8 cellular contexts compared by ENCODE assay signal in the genomic region with DNA sequence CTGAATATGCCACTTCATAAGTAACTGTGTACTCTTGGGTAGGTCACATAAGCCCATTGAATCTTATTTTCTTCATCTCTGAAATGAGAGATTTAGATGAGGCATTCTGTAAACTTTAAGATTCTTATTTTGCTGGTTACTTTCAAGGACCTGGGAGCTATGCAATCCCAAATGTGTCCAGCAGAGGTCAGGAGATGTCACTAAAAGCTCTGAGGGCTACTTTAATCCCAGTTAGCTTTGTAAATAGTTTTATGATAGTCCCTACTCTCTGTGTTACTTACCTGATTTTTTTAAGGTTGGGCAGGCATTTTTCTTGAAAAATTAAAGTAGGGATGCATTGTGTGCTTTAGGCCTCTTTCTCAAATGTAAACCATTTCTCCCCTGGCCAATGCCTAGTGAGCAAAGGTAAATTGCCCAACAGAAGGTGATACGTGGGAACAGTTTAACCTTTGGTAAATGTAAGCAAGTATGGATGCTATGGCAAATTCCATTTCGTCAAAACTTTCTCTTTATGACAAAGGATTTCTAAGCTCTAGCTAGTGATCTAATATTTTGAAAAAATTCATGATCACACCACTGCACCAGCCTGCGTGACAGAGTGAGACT. TPM values are rescaled to one million over a fixed set of nuclear protein-coding genes. Genes with fewer than 3 reads are reported as not detected.
A peak's percentile ranks its signal among the peaks of the same experiment; 100 is the strongest.
DNase-seq lines count a peak whose midpoint lies in the region; ATAC-seq, FAIRE-seq and TF ChIP-seq lines count a peak whose summit lies in the region.

No MANE protein-coding gene starts in this region.

- H3K9me3 ChIP-seq in SJCRH30 (replicated peaks) (no peaks in the 10 kb centered on the region), pancreas (no peaks in the 10 kb centered on the region), upper lobe of left lung (no peaks in the 10 kb centered on the region)

- no peak overlapping the region for H3K27ac Mint-ChIP-seq in activated T-helper 2 cell treated with anti-CD3 and anti-CD28 coated beads, Interferon-gamma antibody, Interleukin-2, Interleukin-4, amounts not matched to agents 10 μg/mL and 5 μg/mL and 100 μg/mL, durations not matched to agents 14 hours and 24 hours and 36 hours

- H3K4me3 Mint-ChIP-seq in activated T-helper 2 cell treated with anti-CD3 and anti-CD28 coated beads, Interferon-gamma antibody, Interleukin-2, Interleukin-4, amounts not matched to agents 10 μg/mL and 5 μg/mL and 100 μg/mL, durations not matched to agents 14 hours and 24 hours and 36 hours (ENCODE audit: low read depth): no peak overlapping the region

- peaks cover 13% of the 10 kb centered on the region for H3K27me3 ChIP-seq in SJCRH30
- no peaks in the 10 kb centered on the region for H3K27me3 ChIP-seq in pancreas
- H3K27me3 ChIP-seq in upper lobe of left lung: no peaks in the 10 kb centered on the region

- TF ChIP-seq POLR2A in upper lobe of left lung (IDR thresholded peaks at IDR 0.05): no peak

- TF ChIP-seq CTCF in pancreas (IDR thresholded peaks at IDR 0.05): peak; percentile 79 to 92 (median 85)
- peak; percentile 86 to 93 (median 90) for TF ChIP-seq CTCF in upper lobe of left lung (IDR thresholded peaks at IDR 0.05)

- H3K4me1 ChIP-seq in SJCRH30 (no peaks in the 10 kb centered on the region), pancreas (peaks cover 0 to 4% (median 0%) of the 10 kb centered on the region in 3 donors), upper lobe of left lung (peaks cover 10 to 14% (median 13%) of the 10 kb centered on the region in 4 donors)

- no peaks in the 10 kb centered on the region for H3K9me3 Mint-ChIP-seq in activated T-helper 2 cell treated with anti-CD3 and anti-CD28 coated beads, Interferon-gamma antibody, Interleukin-2, Interleukin-4, amounts not matched to agents 10 μg/mL and 5 μg/mL and 100 μg/mL, durations not matched to agents 14 hours and 24 hours and 36 hours

- peaks cover 18% of the 10 kb centered on the region for H3K27me3 Mint-ChIP-seq in activated T-helper 2 cell treated with anti-CD3 and anti-CD28 coated beads, Interferon-gamma antibody, Interleukin-2, Interleukin-4, amounts not matched to agents 10 μg/mL and 5 μg/mL and 100 μg/mL, durations not matched to agents 14 hours and 24 hours and 36 hours (ENCODE audit: low read depth)

- intact Hi-C loops in activated T-helper 2 cell treated with anti-CD3 and anti-CD28 coated beads, Interferon-gamma antibody, Interleukin-2, Interleukin-4, amounts not matched to agents 10 μg/mL and 5 μg/mL and 100 μg/mL, durations not matched to agents 14 hours and 24 hours and 36 hours (cut with micrococcal nuclease): loop anchor here (1.0 kb wide), 4 partner anchors 96 to 364 kb away; no protein-coding TSS in a partner anchor
- intact Hi-C loops in pancreas (cut with DNase I): loop anchor here in 2 of 3 donors (5.0 to 10.0 kb wide), 4 partner anchors 95 to 418 kb away; no protein-coding TSS in a partner anchor

- H3K4me1 Mint-ChIP-seq in activated T-helper 2 cell treated with anti-CD3 and anti-CD28 coated beads, Interferon-gamma antibody, Interleukin-2, Interleukin-4, amounts not matched to agents 10 μg/mL and 5 μg/mL and 100 μg/mL, durations not matched to agents 14 hours and 24 hours and 36 hours (ENCODE audit: low read depth): peaks cover 27% of the 10 kb centered on the region

- DNase-seq in DMS79 (lab: John Stamatoyannopoulos, UW): peak; percentile 21
- peak; percentile 64 to 79 for DNase-seq in Kasumi-1 (lab: John Stamatoyannopoulos, UW)
- peak; percentile 53 to 85 for DNase-seq in SJCRH30
- peak; percentile 39 for DNase-seq in activated T-helper 2 cell treated with anti-CD3 and anti-CD28 coated beads, Interferon-gamma antibody, Interleukin-2, Interleukin-4, amounts not matched to agents 10 μg/mL and 5 μg/mL and 100 μg/mL, durations not matched to agents 14 hours and 24 hours and 36 hours (ENCODE audit: low spot score)
- DNase-seq in foreskin melanocyte: peak; percentile 67
- DNase-seq in pancreas: peak in 5 of 6 donors; percentile 55 to 85 (median 71)
- DNase-seq in upper lobe of left lung: peak in 1 of 2 donors; percentile 72

- 52 to 54% methylated on average over 3 of the region's 3 CpGs for WGBS in pancreas, 2 donors
- WGBS in upper lobe of left lung, 2 donors: 58 to 59% methylated on average over 3 of the region's 3 CpGs

- ATAC-seq in pancreas: peak; percentile 82 to 93 (median 93)
- ATAC-seq in upper lobe of left lung (ENCODE audit: low FRiP score in 2 of 2): peak; percentile 84 to 85
- no peak for ATAC-seq in GM21717 (IDR thresholded peaks at IDR 0.05; ENCODE audit: unreplicated experiment)

- H3K36me3 ChIP-seq in SJCRH30 (no peaks in the 10 kb centered on the region), pancreas (no peaks in the 10 kb centered on the region), upper lobe of left lung (no peaks in the 10 kb centered on the region)

- peak; percentile 82 for FAIRE-seq in pancreas (lab: Jason Lieb, UNC)

- H3K36me3 Mint-ChIP-seq in activated T-helper 2 cell treated with anti-CD3 and anti-CD28 coated beads, Interferon-gamma antibody, Interleukin-2, Interleukin-4, amounts not matched to agents 10 μg/mL and 5 μg/mL and 100 μg/mL, durations not matched to agents 14 hours and 24 hours and 36 hours (ENCODE audit: low read depth): no peaks in the 10 kb centered on the region

- H3K27ac ChIP-seq in SJCRH30 (no peak overlapping the region), pancreas (no peak overlapping the region), upper lobe of left lung (no peak overlapping the region)

- no peak for TF ChIP-seq EP300 in upper lobe of left lung (IDR thresholded peaks at IDR 0.05)

- H3K4me3 ChIP-seq in SJCRH30 (no peak overlapping the region), pancreas (no peak overlapping the region), upper lobe of left lung (no peak overlapping the region)

RNA-seq across cellular contexts. Expression of a gene that starts 57.1 kb away (rescaled TPM):
- 118 and 160 TPM in 2 replicates for total RNA-seq in SJCRH30 (2014; rRNA removed; shearing (Covaris generic))
- 165 and 170 TPM in 2 replicates for total RNA-seq in activated T-helper 2 cell treated with anti-CD3 and anti-CD28 coated beads, Interferon-gamma antibody, Interleukin-2, Interleukin-4, amounts not matched to agents 10 μg/mL and 5 μg/mL and 100 μg/mL, durations not matched to agents 14 hours and 24 hours and 36 hours
- 10 to 100 TPM; 41.3 to 73.7 (median 50.3) TPM for total RNA-seq in pancreas
- polyA plus RNA-seq in pancreas: 10 to 100 TPM; 49.8 to 84.3 TPM
- 100 to 1,000 TPM; 261 to 514 (median 328) TPM for total RNA-seq in upper lobe of left lung
